ENCODE assay signal across 16 cellular contexts in genomic region chr14:81206115-81206514, GRCh38. TPM values are rescaled to one million over a fixed set of nuclear protein-coding genes. Genes with fewer than 3 reads are reported as not detected.
DNase-seq lines count a peak whose midpoint lies in the region; ATAC-seq and TF ChIP-seq lines count a peak whose summit lies in the region.
"Had no signal": no experiment of that assay in that cellular context is flagged by ENCODE, and none has a peak within 500 bp of the region (broad histone marks: within the 10 kb centered on the region; RNA-seq: fewer than 3 reads in every experiment).

No MANE protein-coding gene starts in this region.

- H3K4me1 Mint-ChIP-seq in activated naive CD8-positive, alpha-beta T cell treated with anti-CD3 and anti-CD28 coated beads, Interleukin-2, amount 50 U/mL, for 24 hours: peaks cover 26% of the 10 kb centered on the region
- H3K4me1 Mint-ChIP-seq in activated naive CD8-positive, alpha-beta T cell treated with anti-CD3 and anti-CD28 coated beads for 36 hours: peaks cover 34% of the 10 kb centered on the region
- H3K4me1 Mint-ChIP-seq in stimulated activated naive B cell treated with anti-CD40 and anti-IgM and Interleukin-4, amounts not matched to agents 10 μg/mL and 1 μg/mL and 100 μg/mL, for 72 hours: peaks cover 38 to 43% of the 10 kb centered on the region in 2 donors

- peak; percentile 84 for ATAC-seq in activated naive CD8-positive, alpha-beta T cell treated with anti-CD3 and anti-CD28 coated beads, Interleukin-2, amount 50 U/mL, for 24 hours
- ATAC-seq in stimulated activated naive B cell treated with anti-CD40 and anti-IgM and Interleukin-4, amounts not matched to agents 10 μg/mL and 1 μg/mL and 100 μg/mL, for 72 hours (replicated peaks): peak; percentile 59 to 63
- ATAC-seq: HCT116, mucosa of descending colon had no signal

- no peak for TF ChIP-seq CTCF in epithelial cell of esophagus (IDR thresholded peaks at IDR 0.05; ENCODE audit: insufficient read depth, low read depth, low read length, missing control alignments)

- no peak for DNase-seq in activated naive CD8-positive, alpha-beta T cell treated with anti-CD3 and anti-CD28 coated beads, Interleukin-2, amount 50 U/mL, for 24 hours
- DNase-seq in activated naive CD8-positive, alpha-beta T cell treated with anti-CD3 and anti-CD28 coated beads for 36 hours: no peak
- DNase-seq in M059J (ENCODE audit: low read depth): peak; percentile 2
- DNase-seq in epithelial cell of esophagus (ENCODE audit: low read depth): peak; percentile 7
- DNase-seq in stimulated activated naive B cell treated with anti-CD40 and anti-IgM and Interleukin-4, amounts not matched to agents 10 μg/mL and 1 μg/mL and 100 μg/mL, for 72 hours: no peak
- no peak for DNase-seq in hippocampal formation (lab: John Stamatoyannopoulos, UW)
- DNase-seq in HK-2 (ENCODE audit: unreplicated experiment): no peak
- no peak for DNase-seq in HT-29 (ENCODE audit: low spot score)
- DNase-seq: amygdala, Calu3, islet precursor cell, mucosa of descending colon, NCI-H1105 had no signal

- H3K4me3 ChIP-seq in epithelial cell of esophagus (ENCODE audit: low read length): no peak overlapping the region
- H3K4me3 ChIP-seq: mucosa of descending colon, skin epidermis had no signal

- H3K27ac Mint-ChIP-seq in activated naive CD8-positive, alpha-beta T cell treated with anti-CD3 and anti-CD28 coated beads, Interleukin-2, amount 50 U/mL, for 24 hours: no peak overlapping the region
- H3K27ac Mint-ChIP-seq in activated naive CD8-positive, alpha-beta T cell treated with anti-CD3 and anti-CD28 coated beads for 36 hours: no peak overlapping the region
- no peak overlapping the region for H3K27ac Mint-ChIP-seq in stimulated activated naive B cell treated with anti-CD40 and anti-IgM and Interleukin-4, amounts not matched to agents 10 μg/mL and 1 μg/mL and 100 μg/mL, for 72 hours
- H3K27ac Mint-ChIP-seq: stimulated activated naive CD8-positive, alpha-beta T cell treated with anti-CD3 and anti-CD28 coated beads, Interleukin-15, Interleukin-2, amounts not matched to agents 100 ng/mL and 50 ng/mL, for 24 hours had no signal

- H3K27me3 Mint-ChIP-seq in activated naive CD8-positive, alpha-beta T cell treated with anti-CD3 and anti-CD28 coated beads, Interleukin-2, amount 50 U/mL, for 24 hours: no peaks in the 10 kb centered on the region
- H3K27me3 Mint-ChIP-seq in activated naive CD8-positive, alpha-beta T cell treated with anti-CD3 and anti-CD28 coated beads for 36 hours: no peaks in the 10 kb centered on the region
- H3K27me3 Mint-ChIP-seq in stimulated activated naive B cell treated with anti-CD40 and anti-IgM and Interleukin-4, amounts not matched to agents 10 μg/mL and 1 μg/mL and 100 μg/mL, for 72 hours: no peaks in the 10 kb centered on the region
- H3K27me3 Mint-ChIP-seq: stimulated activated naive CD8-positive, alpha-beta T cell treated with anti-CD3 and anti-CD28 coated beads, Interleukin-15, Interleukin-2, amounts not matched to agents 100 ng/mL and 50 ng/mL, for 24 hours had no signal

- peaks cover 73% of the 10 kb centered on the region for H3K36me3 Mint-ChIP-seq in activated naive CD8-positive, alpha-beta T cell treated with anti-CD3 and anti-CD28 coated beads, Interleukin-2, amount 50 U/mL, for 24 hours (ENCODE audit: low read depth)
- H3K36me3 Mint-ChIP-seq in activated naive CD8-positive, alpha-beta T cell treated with anti-CD3 and anti-CD28 coated beads for 36 hours: peaks cover 37% of the 10 kb centered on the region
- H3K36me3 Mint-ChIP-seq in stimulated activated naive B cell treated with anti-CD40 and anti-IgM and Interleukin-4, amounts not matched to agents 10 μg/mL and 1 μg/mL and 100 μg/mL, for 72 hours: peaks cover 54 to 74% of the 10 kb centered on the region in 2 donors

- no peak overlapping the region for H3K4me3 Mint-ChIP-seq in activated naive CD8-positive, alpha-beta T cell treated with anti-CD3 and anti-CD28 coated beads, Interleukin-2, amount 50 U/mL, for 24 hours
- H3K4me3 Mint-ChIP-seq in activated naive CD8-positive, alpha-beta T cell treated with anti-CD3 and anti-CD28 coated beads for 36 hours: no peak overlapping the region
- H3K4me3 Mint-ChIP-seq in stimulated activated naive B cell treated with anti-CD40 and anti-IgM and Interleukin-4, amounts not matched to agents 10 μg/mL and 1 μg/mL and 100 μg/mL, for 72 hours: no peak overlapping the region
- H3K4me3 Mint-ChIP-seq: stimulated activated naive CD8-positive, alpha-beta T cell treated with anti-CD3 and anti-CD28 coated beads, Interleukin-15, Interleukin-2, amounts not matched to agents 100 ng/mL and 50 ng/mL, for 24 hours had no signal

- no peaks in the 10 kb centered on the region for H3K9me3 Mint-ChIP-seq in activated naive CD8-positive, alpha-beta T cell treated with anti-CD3 and anti-CD28 coated beads, Interleukin-2, amount 50 U/mL, for 24 hours
- H3K9me3 Mint-ChIP-seq in activated naive CD8-positive, alpha-beta T cell treated with anti-CD3 and anti-CD28 coated beads for 36 hours: no peaks in the 10 kb centered on the region
- peaks cover 6 to 20% of the 10 kb centered on the region in 2 donors for H3K9me3 Mint-ChIP-seq in stimulated activated naive B cell treated with anti-CD40 and anti-IgM and Interleukin-4, amounts not matched to agents 10 μg/mL and 1 μg/mL and 100 μg/mL, for 72 hours
- H3K9me3 Mint-ChIP-seq: stimulated activated naive CD8-positive, alpha-beta T cell treated with anti-CD3 and anti-CD28 coated beads, Interleukin-15, Interleukin-2, amounts not matched to agents 100 ng/mL and 50 ng/mL, for 24 hours had no signal

RNA-seq across cellular contexts. Expression of gene GTF2A1, which starts 14.6 kb away (rescaled TPM):
- total RNA-seq in activated naive CD8-positive, alpha-beta T cell treated with anti-CD3 and anti-CD28 coated beads for 36 hours: 10 to 100 TPM; 42.5 TPM
- total RNA-seq in M059J (2014; rRNA removed; shearing (Covaris generic)): 11.7 and 15.1 TPM in 2 replicates
- total RNA-seq in HT-29 (2014; rRNA removed; shearing (Covaris generic)): 15.4 and 17.7 TPM in 2 replicates

Comparison
In these comparisons a context has a peak if more than half of its experiments do, and no peak if none do; other contexts are left out.
1. DNase-seq: peak in M059J (single experiment) and epithelial cell of esophagus (single experiment); none in activated naive CD8-positive, alpha-beta T cell treated with anti-CD3 and anti-CD28 coated beads, Interleukin-2, amount 50 U/mL, for 24 hours (single experiment), activated naive CD8-positive, alpha-beta T cell treated with anti-CD3 and anti-CD28 coated beads for 36 hours (single experiment), stimulated activated naive B cell treated with anti-CD40 and anti-IgM and Interleukin-4, amounts not matched to agents 10 μg/mL and 1 μg/mL and 100 μg/mL, for 72 hours (single experiment), hippocampal formation (0 of 2), HK-2 (single experiment) and HT-29 (single experiment).